ENCODE assay signal across 23 cellular contexts in genomic region chr5:117859161-117859560, GRCh38.
DNase-seq lines count a peak whose midpoint lies in the region; ATAC-seq and TF ChIP-seq lines count a peak whose summit lies in the region.
"Had no signal": no experiment of that assay in that cellular context is flagged by ENCODE, and none has a peak within 500 bp of the region (broad histone marks: within the 10 kb centered on the region; RNA-seq: fewer than 3 reads in every experiment).

No MANE protein-coding gene starts in this region.

- H3K4me3 ChIP-seq in breast epithelium = no peak overlapping the region
- H3K4me3 ChIP-seq: prostate gland had no signal

- no peak overlapping the region for H3K27ac ChIP-seq in breast epithelium
- H3K27ac ChIP-seq: HL-60, prostate gland had no signal

- H3K9me3 ChIP-seq in breast epithelium = no peaks in the 10 kb centered on the region
- H3K9me3 ChIP-seq: prostate gland had no signal

- peak; percentile 83 for DNase-seq in NOMO-1 treated with DMSO at 0.1 percent for 48 hours (lab: John Stamatoyannopoulos, UW; ENCODE audit: unreplicated experiment)
- DNase-seq in globus pallidus (ENCODE audit: low spot score) = peak; percentile 33
- DNase-seq in inferior parietal cortex (ENCODE audit: extremely low spot score) = no peak
- DNase-seq in activated T-cell treated with anti-CD3 and anti-CD28 coated beads for 4 hours = no peak
- DNase-seq in breast epithelium (ENCODE audit: low spot score in 2 of 2) = no peak
- DNase-seq: activated CD4-positive, alpha-beta memory T cell treated with anti-CD3 and anti-CD28 coated beads, Interleukin-2, amount 10 ng/mL, durations not matched to agents 7 days and 5 days; activated naive CD4-positive, alpha-beta T cell treated with anti-CD3 and anti-CD28 coated beads, Interleukin-2, amount 10 ng/mL, durations not matched to agents 7 days and 5 days; activated T-cell treated with anti-CD3 and anti-CD28 coated beads, Interleukin-2, amount 50 U/mL, for 1 hour; anterior cingulate cortex; cerebellar nuclear complex; effector memory CD8-positive, alpha-beta T cell; left colon; NCI-H2029 treated with DMSO at 0.1 percent for 48 hours; NCI-H446; NK-92 treated with Interleukin-12 subunit alpha and Interleukin-12 subunit beta, amount 100 ng/mL, for 24 hours; stimulated activated naive CD8-positive, alpha-beta T cell treated with anti-CD3 and anti-CD28 coated beads, Interleukin-15, amount 100 ng/mL, for 72 hours had no signal

- ATAC-seq in GM18519 (IDR thresholded peaks at IDR 0.05; ENCODE audit: low FRiP score, unreplicated experiment) (peak; percentile 44), HG02852 (IDR thresholded peaks at IDR 0.05; ENCODE audit: unreplicated experiment) (peak; percentile 66), HG03280 (IDR thresholded peaks at IDR 0.05; ENCODE audit: unreplicated experiment) (no peak)
- ATAC-seq: effector memory CD8-positive, alpha-beta T cell; left colon; Right ventricle myocardium inferior; stimulated activated naive CD8-positive, alpha-beta T cell treated with anti-CD3 and anti-CD28 coated beads, Interleukin-15, amount 100 ng/mL, for 72 hours; WTC11 had no signal

- intact Hi-C loops in breast epithelium (cut with DNase I; ENCODE audit: low total_unique reads) = no loop called here

- no peak for TF ChIP-seq POLR2A in breast epithelium (IDR thresholded peaks at IDR 0.05)

- H3K36me3 ChIP-seq in breast epithelium = no peaks in the 10 kb centered on the region
- H3K36me3 ChIP-seq: prostate gland had no signal

- no peaks in the 10 kb centered on the region for H3K27me3 ChIP-seq in breast epithelium

- TF ChIP-seq CTCF in breast epithelium (IDR thresholded peaks at IDR 0.05) = no peak

- no peaks in the 10 kb centered on the region for H3K4me1 ChIP-seq in breast epithelium
- H3K4me1 ChIP-seq: prostate gland had no signal

Comparison
In these comparisons a context has a peak if more than half of its experiments do, and no peak if none do; other contexts are left out.
1. DNase-seq: peak in NOMO-1 treated with DMSO at 0.1 percent for 48 hours (single experiment) and globus pallidus (single experiment); none in inferior parietal cortex (single experiment), activated T-cell treated with anti-CD3 and anti-CD28 coated beads for 4 hours (single experiment) and breast epithelium (0 of 2).